ENCODE assay signal across 1 cellular context in the genomic region with DNA sequence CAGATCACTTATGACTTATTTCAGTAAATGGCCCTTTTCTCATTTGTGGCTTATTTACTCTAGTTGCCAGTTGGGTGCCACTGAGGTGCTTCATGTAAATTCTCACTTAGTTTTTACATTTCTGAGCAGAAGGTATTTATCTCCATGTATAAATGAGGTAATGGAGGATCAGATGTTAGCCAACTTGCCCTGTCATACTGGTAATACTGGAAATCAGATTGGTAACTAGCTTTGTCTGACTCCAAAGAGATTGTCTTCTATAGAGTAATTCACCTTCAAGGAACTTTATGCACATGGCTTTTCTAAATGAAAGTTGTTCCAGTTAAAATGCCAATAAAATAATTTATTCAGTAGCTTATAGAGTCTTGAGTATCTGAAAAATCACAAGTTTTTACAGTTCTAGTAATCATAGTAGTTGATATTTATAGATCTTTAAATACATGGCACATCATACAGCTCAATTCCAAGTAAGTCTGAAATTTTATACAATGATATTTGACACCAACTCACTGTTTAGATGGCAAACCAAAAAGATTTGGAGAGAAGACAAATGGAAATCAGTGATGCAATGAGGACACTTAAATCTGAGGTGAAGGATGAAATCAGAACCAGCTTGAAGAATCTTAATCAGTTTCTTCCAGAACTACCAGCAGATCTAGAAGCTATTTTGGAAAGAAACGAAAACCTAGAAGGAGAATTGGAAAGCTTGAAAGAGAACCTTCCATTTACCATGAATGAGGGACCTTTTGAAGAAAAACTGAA.
TF ChIP-seq lines count a peak whose summit lies in the region.

No MANE protein-coding gene starts in this region.

TF ChIP-seq in K562, 482 proteins besides CTCF, POLR2A, EP300 and RAD21:
- no peak for TF ChIP-seq ELF4 (CRISPR knock-in tag; IDR thresholded peaks at IDR 0.05)
- TF ChIP-seq KDM1A (IDR thresholded peaks at IDR 0.05), result peak; percentile 50 to 53; a peak in 3 of 4 replicates
